ENCODE assay signal across 29 cellular contexts in the genomic region with DNA sequence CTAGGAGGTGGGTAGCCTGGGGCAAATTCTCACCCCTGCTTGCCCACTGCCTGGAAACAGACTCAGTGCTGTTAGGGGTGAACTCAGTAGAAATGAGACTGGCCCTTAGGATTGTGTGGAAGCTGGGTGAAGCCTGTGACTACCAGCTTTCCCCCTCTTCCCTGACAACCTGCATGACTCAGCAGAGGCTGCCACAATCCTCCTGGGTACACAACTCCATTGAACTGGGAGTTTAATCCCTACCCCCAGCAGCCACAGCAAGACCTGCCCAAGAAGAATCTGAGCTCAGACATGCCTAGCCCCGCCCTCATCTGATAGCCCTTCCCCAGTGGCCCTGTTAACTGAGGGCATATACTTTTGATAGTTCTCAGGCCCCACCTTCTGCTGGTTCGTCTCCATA. TPM values are rescaled to one million over a fixed set of nuclear protein-coding genes. Genes with fewer than 3 reads are reported as not detected.
DNase-seq lines count a peak whose midpoint lies in the region; ATAC-seq, FAIRE-seq and TF ChIP-seq lines count a peak whose summit lies in the region.
"Had no signal": no experiment of that assay in that cellular context is flagged by ENCODE, and none has a peak within 500 bp of the region (broad histone marks: within the 10 kb centered on the region; RNA-seq: fewer than 3 reads in every experiment).

No MANE protein-coding gene starts in this region.

- H3K27me3 ChIP-seq in foreskin keratinocyte (no peaks in the 10 kb centered on the region), tibial artery (no peaks in the 10 kb centered on the region)
- H3K27me3 ChIP-seq: BE2C, Peyer's patch had no signal

- CTCF ChIA-PET in A549 (lab: Yijun Ruan, JAX) (no interaction called here), WTC11 (lab: Charles Lee) (interaction anchor here (1.1 kb wide), 1 partner anchor 22 kb away, joined by 5 read pairs; no protein-coding TSS in a partner anchor)
- CTCF ChIA-PET in activated CD4-positive, alpha-beta memory T cell treated with anti-CD3 and anti-CD28 coated beads, Interleukin-2, amount 10 ng/mL, durations not matched to agents 7 days and 5 days (lab: Charles Lee): no interaction called here

- no peaks in the 10 kb centered on the region for H3K9me3 ChIP-seq in A549
- H3K9me3 ChIP-seq in tibial artery: no peaks in the 10 kb centered on the region
- H3K9me3 ChIP-seq: BE2C, Peyer's patch had no signal

- peak overlapping the region; percentile 64 for H3K27ac Mint-ChIP-seq in HFFc6
- H3K27ac Mint-ChIP-seq in WTC11: no peak overlapping the region
- no peak overlapping the region for H3K27ac Mint-ChIP-seq in activated CD4-positive, alpha-beta memory T cell treated with anti-CD3 and anti-CD28 coated beads, Interleukin-2, amount 10 ng/mL, durations not matched to agents 7 days and 5 days
- H3K27ac Mint-ChIP-seq: activated CD8-positive, alpha-beta T cell treated with anti-CD3 and anti-CD28 coated beads, Interleukin-2, amount 10 ng/mL, durations not matched to agents 7 days and 5 days; activated naive CD8-positive, alpha-beta T cell treated with anti-CD3 and anti-CD28 coated beads for 36 hours; CD8-positive, alpha-beta memory T cell; H9; natural killer cell; stimulated activated naive CD8-positive, alpha-beta T cell treated with anti-CD3 and anti-CD28 coated beads, Interleukin-15, Interleukin-2, amounts not matched to agents 100 ng/mL and 50 ng/mL, for 24 hours had no signal

- H3K36me3 ChIP-seq in tibial artery: no peaks in the 10 kb centered on the region
- H3K36me3 ChIP-seq: BE2C, Peyer's patch had no signal

- no peak for TF ChIP-seq EP300 in A549 (IDR thresholded peaks at IDR 0.05)

- no peaks in the 10 kb centered on the region; the same call in 1 of the 2 replicates for H3K36me3 Mint-ChIP-seq in HFFc6 (ENCODE audit: low read depth)
- peaks cover 3% of the 10 kb centered on the region for H3K36me3 Mint-ChIP-seq in WTC11
- no peaks in the 10 kb centered on the region for H3K36me3 Mint-ChIP-seq in activated CD4-positive, alpha-beta memory T cell treated with anti-CD3 and anti-CD28 coated beads, Interleukin-2, amount 10 ng/mL, durations not matched to agents 7 days and 5 days (ENCODE audit: low read depth)
- H3K36me3 Mint-ChIP-seq: activated naive CD8-positive, alpha-beta T cell treated with anti-CD3 and anti-CD28 coated beads for 36 hours; CD8-positive, alpha-beta memory T cell; natural killer cell had no signal

- H3K4me1 Mint-ChIP-seq in HFFc6 (ENCODE audit: low read depth) (peaks cover 31% of the 10 kb centered on the region), WTC11 (peaks cover 10% of the 10 kb centered on the region)
- H3K4me1 Mint-ChIP-seq in activated CD4-positive, alpha-beta memory T cell treated with anti-CD3 and anti-CD28 coated beads, Interleukin-2, amount 10 ng/mL, durations not matched to agents 7 days and 5 days: no peaks in the 10 kb centered on the region
- H3K4me1 Mint-ChIP-seq: activated naive CD8-positive, alpha-beta T cell treated with anti-CD3 and anti-CD28 coated beads for 36 hours; CD8-positive, alpha-beta memory T cell; central memory CD8-positive, alpha-beta T cell; H9; natural killer cell had no signal

- ATAC-seq in A549: peak; percentile 66 to 80; a peak in 5 of 6 replicates
- peak; percentile 57 for ATAC-seq in WTC11
- peak; percentile 91 for ATAC-seq in foreskin keratinocyte
- no peak for ATAC-seq in GM21360 (IDR thresholded peaks at IDR 0.05; ENCODE audit: unreplicated experiment)
- ATAC-seq in HG03342 (IDR thresholded peaks at IDR 0.05; ENCODE audit: unreplicated experiment): no peak
- ATAC-seq: activated CD8-positive, alpha-beta T cell treated with anti-CD3 and anti-CD28 coated beads, Interleukin-2, amount 10 ng/mL, durations not matched to agents 7 days and 5 days; natural killer cell had no signal

- intact Hi-C loops in tibial artery (cut with DNase I; ENCODE audit: low total_unique reads): no loop called here

- H3K27me3 Mint-ChIP-seq in HFFc6 (ENCODE audit: insufficient read depth) (no peaks in the 10 kb centered on the region), WTC11 (ENCODE audit: low read depth) (no peaks in the 10 kb centered on the region; the same call in 1 of the 2 replicates)
- no peaks in the 10 kb centered on the region for H3K27me3 Mint-ChIP-seq in activated CD4-positive, alpha-beta memory T cell treated with anti-CD3 and anti-CD28 coated beads, Interleukin-2, amount 10 ng/mL, durations not matched to agents 7 days and 5 days
- H3K27me3 Mint-ChIP-seq: activated naive CD8-positive, alpha-beta T cell treated with anti-CD3 and anti-CD28 coated beads for 36 hours; stimulated activated naive CD8-positive, alpha-beta T cell treated with anti-CD3 and anti-CD28 coated beads, Interleukin-15, Interleukin-2, amounts not matched to agents 100 ng/mL and 50 ng/mL, for 24 hours had no signal

- TF ChIP-seq POLR2A in A549 (IDR thresholded peaks at IDR 0.05; ENCODE audit: low read length): no peak

- DNase-seq in A549 (ENCODE audit: low read depth in 1 of 2, low spot score in 1 of 2): peak in 1 of 2 experiments; percentile 56
- DNase-seq in HFFc6: peak; percentile 17
- no peak for DNase-seq in WTC11 (ENCODE audit: low spot score)
- peak; percentile 75 to 85 for DNase-seq in foreskin keratinocyte
- DNase-seq in activated CD4-positive, alpha-beta memory T cell treated with anti-CD3 and anti-CD28 coated beads, Interleukin-2, amount 10 ng/mL, durations not matched to agents 7 days and 5 days: no peak
- DNase-seq in tibial artery: no peak
- DNase-seq: activated CD8-positive, alpha-beta T cell treated with anti-CD3 and anti-CD28 coated beads, Interleukin-2, amount 10 ng/mL, durations not matched to agents 7 days and 5 days; activated effector memory CD4-positive, alpha-beta T cell treated with Interleukin-2 at 50 U/mL for 16 hours; activated naive CD8-positive, alpha-beta T cell treated with anti-CD3 and anti-CD28 coated beads for 36 hours; BE2C; CD8-positive, alpha-beta memory T cell; DMS153; glutamatergic neuron; H9; islet precursor cell; midbrain; natural killer cell; NCI-H187; NCI-H69; Peyer's patch had no signal

- no peak overlapping the region for H3K4me3 ChIP-seq in A549
- no peak overlapping the region for H3K4me3 ChIP-seq in tibial artery
- H3K4me3 ChIP-seq: Peyer's patch, skin epidermis had no signal

- H3K27ac ChIP-seq in A549: peak overlapping the region; percentile 69 to 78
- peak overlapping the region; percentile 77 for H3K27ac ChIP-seq in foreskin keratinocyte
- no peak overlapping the region for H3K27ac ChIP-seq in tibial artery
- H3K27ac ChIP-seq: Peyer's patch, skin epidermis had no signal

- H3K4me3 Mint-ChIP-seq in HFFc6 (peak overlapping the region; percentile 62), WTC11 (no peak overlapping the region)
- no peak overlapping the region for H3K4me3 Mint-ChIP-seq in activated CD4-positive, alpha-beta memory T cell treated with anti-CD3 and anti-CD28 coated beads, Interleukin-2, amount 10 ng/mL, durations not matched to agents 7 days and 5 days
- H3K4me3 Mint-ChIP-seq: activated CD8-positive, alpha-beta T cell treated with anti-CD3 and anti-CD28 coated beads, Interleukin-2, amount 10 ng/mL, durations not matched to agents 7 days and 5 days; activated naive CD8-positive, alpha-beta T cell treated with anti-CD3 and anti-CD28 coated beads for 36 hours; CD8-positive, alpha-beta memory T cell; central memory CD8-positive, alpha-beta T cell; H9; natural killer cell; stimulated activated naive CD8-positive, alpha-beta T cell treated with anti-CD3 and anti-CD28 coated beads, Interleukin-15, Interleukin-2, amounts not matched to agents 100 ng/mL and 50 ng/mL, for 24 hours had no signal

- peaks cover 20% of the 10 kb centered on the region for H3K4me1 ChIP-seq in A549
- H3K4me1 ChIP-seq in foreskin keratinocyte: peaks cover 13% of the 10 kb centered on the region
- no peaks in the 10 kb centered on the region for H3K4me1 ChIP-seq in tibial artery
- H3K4me1 ChIP-seq: BE2C, Peyer's patch had no signal

- no peak for TF ChIP-seq RAD21 in A549 (conservative IDR thresholded peaks at IDR 0.05 in 1 of 2, IDR thresholded peaks at IDR 0.05 in 1 of 2)

- TF ChIP-seq CTCF in A549 (IDR thresholded peaks at IDR 0.05) (no peak), HFFc6 (IDR thresholded peaks at IDR 0.05) (no peak), WTC11 (IDR thresholded peaks at IDR 0.05) (no peak), foreskin keratinocyte (conservative IDR thresholded peaks at IDR 0.05) (no peak), tibial artery (IDR thresholded peaks at IDR 0.05) (no peak)

- POLR2A ChIA-PET in A549 (lab: Yijun Ruan, JAX) (no interaction called here), WTC11 (lab: Charles Lee) (no interaction called here)
- POLR2A ChIA-PET in activated CD4-positive, alpha-beta memory T cell treated with anti-CD3 and anti-CD28 coated beads, Interleukin-2, amount 10 ng/mL, durations not matched to agents 7 days and 5 days (lab: Charles Lee): no interaction called here

- no peak for FAIRE-seq in A549 (lab: Jason Lieb, UNC)
- FAIRE-seq: endometrium, GM19239 had no signal

- 0% methylated on average over 1 of the region's 2 CpGs for WGBS in A549 (ENCODE audit: missing lambda C conversion rate)

- H3K4me2 ChIP-seq in A549: peak overlapping the region; percentile 50

- H3K9me3 Mint-ChIP-seq in HFFc6: no peaks in the 10 kb centered on the region; the same call in none of the 2 replicates
- peaks cover 24% of the 10 kb centered on the region for H3K9me3 Mint-ChIP-seq in WTC11
- no peaks in the 10 kb centered on the region for H3K9me3 Mint-ChIP-seq in activated CD4-positive, alpha-beta memory T cell treated with anti-CD3 and anti-CD28 coated beads, Interleukin-2, amount 10 ng/mL, durations not matched to agents 7 days and 5 days
- H3K9me3 Mint-ChIP-seq: CD8-positive, alpha-beta memory T cell; central memory CD8-positive, alpha-beta T cell; H9; stimulated activated naive CD8-positive, alpha-beta T cell treated with anti-CD3 and anti-CD28 coated beads, Interleukin-15, Interleukin-2, amounts not matched to agents 100 ng/mL and 50 ng/mL, for 24 hours had no signal

TF ChIP-seq in WTC11, 78 proteins besides CTCF, POLR2A, EP300 and RAD21 (continues in another document):
- no peak for TF ChIP-seq TEAD1 (CRISPR knock-in tag; IDR thresholded peaks at IDR 0.05)

RNA-seq across cellular contexts. Expression of a gene that starts 57.1 kb away (rescaled TPM):
- polyA plus RNA-seq in A549 (2011; rRNA removed) (28.8 and 29.6 TPM in 2 replicates), A549 (2017; fragmentation: RNase III; extraction: RNeasy Plus Mini Kit Qiagen cat#74134 plus additional on column Dnase treatment) (6.2 to 6.6 TPM (median 6.3 TPM) in 3 replicates), foreskin keratinocyte (9.6 and 9.7 TPM in 2 replicates)
- polyA plus RNA-seq in A549 (2012; cell fraction: cytosol; rRNA removed): 6.3 and 6.6 TPM in 2 replicates
- 11.1 and 14.3 TPM in 2 replicates for polyA plus RNA-seq in A549 (2012; cell fraction: nucleus; rRNA removed)
- polyA minus RNA-seq in A549 (2011; rRNA and poly(A)+ RNA removed): 25.3 and 30.9 TPM in 2 replicates
- 10 to 100 TPM; 16.7 to 21.1 (median 17.4) TPM for total RNA-seq in HFFc6 (2021; fragmentation: NEBNext Ultra II Directional; extraction: Animal tissue kit (Norgen Biotek cat#: 25700))
- total RNA-seq in WTC11 (2021) (28.5 to 29.1 TPM (median 29.0 TPM) in 3 replicates), foreskin keratinocyte (26.7 and 29.2 TPM in 2 replicates)
- 10 to 100 TPM; 18.2 to 18.4 TPM for total RNA-seq in activated CD4-positive, alpha-beta memory T cell treated with anti-CD3 and anti-CD28 coated beads, Interleukin-2, amount 10 ng/mL, durations not matched to agents 7 days and 5 days
- total RNA-seq: A673, dermis microvascular lymphatic vessel endothelial cell, H9 had no signal
- polyA plus RNA-seq: CD8-positive, alpha-beta memory T cell had no signal

Comparison
In these comparisons a context has a peak if more than half of its experiments do, and no peak if none do; other contexts are left out.
1. ATAC-seq: peak in A549 (2 of 2), WTC11 (single experiment) and foreskin keratinocyte (single experiment); none in GM21360 (single experiment) and HG03342 (single experiment).
2. DNase-seq: peak in HFFc6 (single experiment) and foreskin keratinocyte (2 of 2); none in WTC11 (single experiment), activated CD4-positive, alpha-beta memory T cell treated with anti-CD3 and anti-CD28 coated beads, Interleukin-2, amount 10 ng/mL, durations not matched to agents 7 days and 5 days (single experiment) and tibial artery (0 of 2).
3. H3K27ac ChIP-seq: peak in A549 (2 of 2) and foreskin keratinocyte (single experiment); none in tibial artery (0 of 2).